Comparison of ENCODE assay signal across 10 cellular contexts in the genomic region with DNA sequence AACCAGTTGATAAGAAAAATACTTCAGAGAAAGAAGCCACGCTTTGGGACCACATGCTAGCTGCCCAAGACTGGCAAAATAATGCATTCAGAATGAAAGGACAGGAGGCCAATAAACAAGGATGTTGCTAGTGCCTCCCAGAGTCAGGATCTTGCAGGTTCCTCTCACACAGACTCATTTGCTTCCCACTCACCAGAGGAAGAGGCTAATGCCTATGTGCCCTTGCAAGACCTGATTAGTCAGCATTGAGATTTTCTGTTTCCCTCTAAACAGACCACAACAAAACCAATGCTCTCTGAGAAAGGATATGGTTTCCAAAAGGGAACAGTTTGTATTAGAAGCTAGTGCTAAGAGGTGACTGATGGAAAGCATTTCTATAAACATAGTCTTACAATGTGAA.
DNase-seq lines count a peak whose midpoint lies in the region; ATAC-seq and TF ChIP-seq lines count a peak whose summit lies in the region.
"Had no signal": no experiment of that assay in that cellular context is flagged by ENCODE, and none has a peak within 500 bp of the region (broad histone marks: within the 10 kb centered on the region; RNA-seq: fewer than 3 reads in every experiment).

No MANE protein-coding gene starts in this region.

- H3K36me3 Mint-ChIP-seq in HFFc6 (ENCODE audit: low read depth) = peaks cover 41% of the 10 kb centered on the region

- no peak overlapping the region for H3K4me3 ChIP-seq in astrocyte of the spinal cord (ENCODE audit: low read depth, low read length)

- TF ChIP-seq CTCF in AG09319 (IDR thresholded peaks at IDR 0.05; ENCODE audit: low read depth, low read length) (no peak), HFFc6 (IDR thresholded peaks at IDR 0.05) (no peak), astrocyte of the spinal cord (IDR thresholded peaks at IDR 0.05; ENCODE audit: low read depth, low read length) (no peak)

- H3K9me3 Mint-ChIP-seq in HFFc6 = no peaks in the 10 kb centered on the region
- H3K9me3 Mint-ChIP-seq: nephron had no signal

- peaks cover 3% of the 10 kb centered on the region for H3K27me3 Mint-ChIP-seq in HFFc6 (ENCODE audit: insufficient read depth)

- DNase-seq in AG09319 (ENCODE audit: extremely low read depth, low read depth) (peak; percentile 14), HFFc6 (peak; percentile 74), astrocyte of the spinal cord (ENCODE audit: low read depth, low spot score) (peak; percentile 78), kidney tubule cell (ENCODE audit: low spot score) (peak; percentile 59), foreskin melanocyte (no peak), germinal center (ENCODE audit: low spot score) (no peak)
- DNase-seq in stimulated activated CD8-positive, alpha-beta memory T cell treated with anti-CD3 and anti-CD28 coated beads, Interleukin-4, amount 100 ng/mL, for 48 hours = no peak
- DNase-seq: NCI-H1694 treated with DMSO at 0.1 percent for 48 hours had no signal

- in situ Hi-C loops in astrocyte of the spinal cord (cut with HindIII; ENCODE audit: low sequenced_read_pairs) = no loop called here

- H3K4me1 Mint-ChIP-seq in HFFc6 (ENCODE audit: low read depth) = peaks cover 42% of the 10 kb centered on the region
- H3K4me1 Mint-ChIP-seq: nephron had no signal

- no peak for ATAC-seq in GM19467 (IDR thresholded peaks at IDR 0.05; ENCODE audit: unreplicated experiment)

- H3K27ac Mint-ChIP-seq in HFFc6 = peak overlapping the region; percentile 77

- H3K4me3 Mint-ChIP-seq in HFFc6 = no peak overlapping the region; the same call in 1 of the 2 replicates
- H3K4me3 Mint-ChIP-seq: nephron had no signal

Comparison
In these comparisons a context has a peak if more than half of its experiments do, and no peak if none do; other contexts are left out.
1. DNase-seq: peak in AG09319 (single experiment), HFFc6 (single experiment), astrocyte of the spinal cord (single experiment) and kidney tubule cell (single experiment); none in foreskin melanocyte (single experiment), germinal center (single experiment) and stimulated activated CD8-positive, alpha-beta memory T cell treated with anti-CD3 and anti-CD28 coated beads, Interleukin-4, amount 100 ng/mL, for 48 hours (single experiment).